Comparison of ENCODE assay signal across 15 cellular contexts in genomic region chr4:74335341-74336019, GRCh38. TPM values are rescaled to one million over a fixed set of nuclear protein-coding genes. Genes with fewer than 3 reads are reported as not detected.
DNase-seq lines count a peak whose midpoint lies in the region; ATAC-seq, FAIRE-seq and TF ChIP-seq lines count a peak whose summit lies in the region.
"Had no signal": no experiment of that assay in that cellular context is flagged by ENCODE, and none has a peak within 500 bp of the region (broad histone marks: within the 10 kb centered on the region; RNA-seq: fewer than 3 reads in every experiment).

No MANE protein-coding gene starts in this region.

- no peak overlapping the region for H3K4me3 ChIP-seq in pancreas
- H3K4me3 ChIP-seq: Peyer's patch had no signal

- FAIRE-seq in pancreas (lab: Jason Lieb, UNC): no peak

- TF ChIP-seq CTCF in pancreas (IDR thresholded peaks at IDR 0.05): no peak

- H3K27me3 ChIP-seq in pancreas: no peaks in the 10 kb centered on the region
- H3K27me3 ChIP-seq: Peyer's patch had no signal

- no peak overlapping the region for H3K27ac ChIP-seq in pancreas
- H3K27ac ChIP-seq: Peyer's patch had no signal

- no peaks in the 10 kb centered on the region for H3K9me3 ChIP-seq in pancreas
- H3K9me3 ChIP-seq: Peyer's patch had no signal

- H3K36me3 ChIP-seq in pancreas: no peaks in the 10 kb centered on the region
- H3K36me3 ChIP-seq: Peyer's patch had no signal

- ATAC-seq in GM18511 (IDR thresholded peaks at IDR 0.05; ENCODE audit: unreplicated experiment) (peak; percentile 90), GM21381 (IDR thresholded peaks at IDR 0.05; ENCODE audit: unreplicated experiment) (peak; percentile 83), HG03064 (IDR thresholded peaks at IDR 0.05; ENCODE audit: low read depth, unreplicated experiment) (peak; percentile 93), pancreas (no peak)
- ATAC-seq: esophagus mucosa; stimulated activated effector memory CD8-positive, alpha-beta T cell treated with anti-CD3 and anti-CD28 coated beads, Interleukin-12 subunit alpha, Interleukin-12 subunit beta, amount 100 ng/mL, for 72 hours had no signal

- DNase-seq in NOMO-1 (lab: John Stamatoyannopoulos, UW; ENCODE audit: unreplicated experiment in 2 of 2) (peak; percentile 32 to 81), NCI-H2171 treated with DMSO at 0.1 percent for 48 hours (lab: John Stamatoyannopoulos, UW) (no peak), AG20443 (ENCODE audit: low spot score) (no peak), pancreas (no peak), NCI-H526 treated with DMSO at 0.1 percent for 48 hours (lab: John Stamatoyannopoulos, UW) (no peak)
- DNase-seq: activated naive CD8-positive, alpha-beta T cell treated with anti-CD3 and anti-CD28 coated beads for 36 hours; midbrain; NCI-H2171; Peyer's patch had no signal

- H3K4me1 ChIP-seq in pancreas: no peaks in the 10 kb centered on the region
- H3K4me1 ChIP-seq: Peyer's patch had no signal

- WGBS in pancreas, 2 donors: 64 to 77% methylated on average over 5 of the region's 5 CpGs

- intact Hi-C loops in pancreas (cut with DNase I): no loop called here

RNA-seq across cellular contexts. Expression of gene EPGN, which starts 27.2 kb away (rescaled TPM):
- under 1 TPM in 1 of 6 donors, not detected in 5; 0.24 TPM for total RNA-seq in pancreas
- polyA plus RNA-seq in pancreas: not detected
- total RNA-seq: activated naive CD8-positive, alpha-beta T cell treated with anti-CD3 and anti-CD28 coated beads for 36 hours; Peyer's patch had no signal

RNA-seq across cellular contexts. Expression of gene EREG, which starts 29.5 kb away (rescaled TPM):
- total RNA-seq in pancreas: under 1 TPM in 3 of 6 donors, not detected in 3; 0.06 to 0.09 (median 0.09) TPM
- not detected for polyA plus RNA-seq in pancreas
- total RNA-seq: activated naive CD8-positive, alpha-beta T cell treated with anti-CD3 and anti-CD28 coated beads for 36 hours; pulmonary artery endothelial cell had no signal

Comparison
In these comparisons a context has a peak if more than half of its experiments do, and no peak if none do; other contexts are left out.
1. ATAC-seq: peak in GM18511 (single experiment), GM21381 (single experiment) and HG03064 (single experiment); none in pancreas (0 of 4).
2. DNase-seq: peak in NOMO-1 (2 of 2); none in NCI-H2171 treated with DMSO at 0.1 percent for 48 hours (single experiment), AG20443 (single experiment), pancreas (0 of 6) and NCI-H526 treated with DMSO at 0.1 percent for 48 hours (single experiment).